ENCODE assay signal across 21 cellular contexts in genomic region chr7:157188091-157188665, GRCh38. TPM values are rescaled to one million over a fixed set of nuclear protein-coding genes. Genes with fewer than 3 reads are reported as not detected.
A peak's percentile ranks its signal among the peaks of the same experiment; 100 is the strongest.
DNase-seq lines count a peak whose midpoint lies in the region; ATAC-seq and TF ChIP-seq lines count a peak whose summit lies in the region.
"Had no signal": no experiment of that assay in that cellular context is flagged by ENCODE, and none has a peak within 500 bp of the region (broad histone marks: within the 10 kb centered on the region; RNA-seq: fewer than 3 reads in every experiment).

No MANE protein-coding gene starts in this region.

- no peak overlapping the region for H2BK12ac ChIP-seq in H9 (ENCODE audit: insufficient read length, low read depth, low read length)
- H2BK12ac ChIP-seq in trophoblast cell (ENCODE audit: low read length), result no peak overlapping the region

- H2BK20ac ChIP-seq in H9 (ENCODE audit: low read depth, low read length, poor library complexity, severe bottlenecking), result no peak overlapping the region

- H3K4me1 Mint-ChIP-seq in H9, result peaks cover 18% of the 10 kb centered on the region in 2 experiments
- H3K4me1 Mint-ChIP-seq in endothelial cell (ENCODE audit: unreplicated experiment), result peaks cover 18% of the 10 kb centered on the region
- H3K4me1 Mint-ChIP-seq in glutamatergic neuron (ENCODE audit: low read depth, unreplicated experiment), result no peaks in the 10 kb centered on the region
- H3K4me1 Mint-ChIP-seq: IgD-negative memory B cell had no signal

- H3K9me3 ChIP-seq in H9 (ENCODE audit: control insufficient read depth, low read depth, low read length) (no peaks in the 10 kb centered on the region), trophoblast cell (ENCODE audit: insufficient read depth, low read depth, low read length) (no peaks in the 10 kb centered on the region)
- H3K9me3 ChIP-seq: A549, BE2C, MG63 had no signal

- no peaks in the 10 kb centered on the region for H3K27me3 ChIP-seq in H9 (ENCODE audit: insufficient read depth, low read length)
- H3K27me3 ChIP-seq in trophoblast cell (ENCODE audit: insufficient read depth, low read length), result no peaks in the 10 kb centered on the region
- H3K27me3 ChIP-seq: BE2C, MG63 had no signal

- H3K27ac Mint-ChIP-seq in H9 (peak overlapping the region in 2 of 3 experiments; percentile 48 to 57; a peak in 3 of 7 replicates), endothelial cell (ENCODE audit: unreplicated experiment) (peak overlapping the region; percentile 52), glutamatergic neuron (ENCODE audit: unreplicated experiment) (no peak overlapping the region)
- H3K27ac Mint-ChIP-seq: IgD-negative memory B cell had no signal

- no peaks in the 10 kb centered on the region for H3K23me2 ChIP-seq in H9 (ENCODE audit: insufficient read length, low read depth, low read length, poor library complexity, severe bottlenecking)

- H3K9ac ChIP-seq in H9 (ENCODE audit: extremely low read depth, insufficient read length, low read length) (no peak overlapping the region), trophoblast cell (ENCODE audit: low read length) (peak overlapping the region; percentile 75)

- TF ChIP-seq CTCF in H9 (conservative IDR thresholded peaks at IDR 0.05) (no peak), endothelial cell (IDR thresholded peaks at IDR 0.05; ENCODE audit: unreplicated experiment) (no peak), glutamatergic neuron (IDR thresholded peaks at IDR 0.05; ENCODE audit: partially characterized antibody, unreplicated experiment) (no peak), GM13976 (IDR thresholded peaks at IDR 0.05; ENCODE audit: borderline replicate concordance, control extremely low read depth, extremely low read depth, insufficient read depth, missing control alignments) (no peak)

- H3K14ac ChIP-seq in H9 (ENCODE audit: insufficient read depth, low read length), result no peak overlapping the region
- no peak overlapping the region for H3K14ac ChIP-seq in trophoblast cell (ENCODE audit: low read length)

- H3K4me3 ChIP-seq in trophoblast cell (ENCODE audit: low read depth, low read length), result no peak overlapping the region
- H3K4me3 ChIP-seq: A549, MG63 had no signal

- no peak overlapping the region for H4K12ac ChIP-seq in trophoblast cell (ENCODE audit: low read depth, low read length)

- in situ Hi-C loops in SK-MEL-5 (cut with HindIII; ENCODE audit: low pct_unique_long_range_greater_than_20kb, low sequenced_read_pairs) (no loop called here), GM13976 (cut with MboI; ENCODE audit: low sequenced_read_pairs, unreplicated experiment) (no loop called here)

- H3K9me3 Mint-ChIP-seq in H9 (no peaks in the 10 kb centered on the region), endothelial cell (ENCODE audit: unreplicated experiment) (no peaks in the 10 kb centered on the region), glutamatergic neuron (ENCODE audit: unreplicated experiment) (no peaks in the 10 kb centered on the region)
- H3K9me3 Mint-ChIP-seq: IgD-negative memory B cell had no signal

- H3K23ac ChIP-seq in H9 (ENCODE audit: insufficient read length, low read depth, low read length) (no peak overlapping the region), trophoblast cell (ENCODE audit: low read length) (peak overlapping the region; percentile 95)

- H3T11ph ChIP-seq in H9 (ENCODE audit: low read length), result no peak overlapping the region

- ATAC-seq in GM21737 (IDR thresholded peaks at IDR 0.05; ENCODE audit: unreplicated experiment), result no peak
- ATAC-seq: A549 had no signal

- H4K91ac ChIP-seq in H9 (ENCODE audit: insufficient read length, low read depth, low read length), result no peak overlapping the region
- H4K91ac ChIP-seq in trophoblast cell (ENCODE audit: low read depth, low read length), result no peak overlapping the region

- H3K18ac ChIP-seq in H9 (ENCODE audit: insufficient read length, low read depth, low read length) (no peak overlapping the region), trophoblast cell (ENCODE audit: low read length) (no peak overlapping the region)

- peaks cover 32 to 80% (median 72%) of the 10 kb centered on the region in 3 experiments; a peak in 6 of 7 replicates for H3K36me3 Mint-ChIP-seq in H9 (ENCODE audit: insufficient read depth in 1 of 3, low read depth in 3 of 3)
- peaks cover 25% of the 10 kb centered on the region for H3K36me3 Mint-ChIP-seq in endothelial cell (ENCODE audit: low read depth, unreplicated experiment)
- H3K36me3 Mint-ChIP-seq in glutamatergic neuron (ENCODE audit: unreplicated experiment), result no peaks in the 10 kb centered on the region

- H3K79me1 ChIP-seq in H9 (ENCODE audit: insufficient read depth, low read depth, low read length, poor library complexity, severe bottlenecking) (peaks cover 3% of the 10 kb centered on the region), trophoblast cell (ENCODE audit: low read length) (no peaks in the 10 kb centered on the region)

- no peaks in the 10 kb centered on the region for H3K79me2 ChIP-seq in H9 (ENCODE audit: insufficient read depth, low read length)
- H3K79me2 ChIP-seq in trophoblast cell (ENCODE audit: control insufficient read depth, insufficient read depth, low read length, poor library complexity), result no peaks in the 10 kb centered on the region

- H4K20me1 ChIP-seq in H9 (ENCODE audit: control insufficient read depth, insufficient read depth, insufficient read length), result no peaks in the 10 kb centered on the region

- H3K4me3 Mint-ChIP-seq in H9 (no peak overlapping the region), endothelial cell (ENCODE audit: unreplicated experiment) (no peak overlapping the region), glutamatergic neuron (ENCODE audit: unreplicated experiment) (no peak overlapping the region)
- H3K4me3 Mint-ChIP-seq: IgD-negative memory B cell had no signal

- DNase-seq in H9 (no peak), SK-MEL-5 (ENCODE audit: low read depth, low spot score) (peak; percentile 92), endothelial cell (ENCODE audit: low spot score) (no peak), trophoblast cell (no peak), glutamatergic neuron (no peak), GM13976 (ENCODE audit: low spot score) (no peak)
- DNase-seq: BE2C, DMS79, GOT3, Kasumi-1, MG63, NCI-H1417 treated with DMSO at 0.1 percent for 48 hours, NCI-H187, NCI-H446, NCI-H526, OCI-M1, Right ventricle myocardium superior, SW 1271 had no signal

- H2AFZ ChIP-seq in H9 (ENCODE audit: low read length), result no peak overlapping the region
- H2AFZ ChIP-seq in trophoblast cell (ENCODE audit: insufficient read depth, low read length, poor library complexity), result no peak overlapping the region

- no peak overlapping the region for H4K5ac ChIP-seq in H9 (ENCODE audit: insufficient read length, low read depth, low read length)

- H2BK5ac ChIP-seq in H9 (ENCODE audit: insufficient read length, low read length) (no peak overlapping the region), trophoblast cell (ENCODE audit: low read depth, low read length, poor library complexity) (no peak overlapping the region)

- peaks cover 34 to 48% of the 10 kb centered on the region in 2 experiments for H3K36me3 ChIP-seq in trophoblast cell (ENCODE audit: control insufficient read depth in 1 of 2, insufficient read depth in 2 of 2, low read length in 2 of 2)

- WGBS in H9 (ENCODE audit: extremely low coverage, insufficient read length, low lambda C conversion rate), result no CpG with 5 or more reads among the region's 8 CpGs
- no CpG with 5 or more reads among the region's 8 CpGs for WGBS in trophoblast cell (ENCODE audit: extremely low coverage, insufficient coverage, insufficient read length)

- H2BK15ac ChIP-seq in H9 (ENCODE audit: low read depth, low read length), result no peak overlapping the region

- H3K56ac ChIP-seq in H9 (ENCODE audit: insufficient read length, low read depth, low read length), result no peak overlapping the region

- H4K8ac ChIP-seq in H9 (replicated peaks; ENCODE audit: insufficient read length, low read depth, low read length) (no peak overlapping the region), trophoblast cell (ENCODE audit: low read depth, low read length) (no peak overlapping the region)

- H3K4me1 ChIP-seq in H9 (ENCODE audit: insufficient read depth, low read length) (no peaks in the 10 kb centered on the region), trophoblast cell (ENCODE audit: control insufficient read depth in 1 of 2, insufficient read depth in 2 of 2, low read length in 2 of 2) (peaks cover 0 to under 1% of the 10 kb centered on the region in 2 experiments)
- H3K4me1 ChIP-seq: BE2C had no signal

- no peaks in the 10 kb centered on the region for H3K27me3 Mint-ChIP-seq in H9 (ENCODE audit: low read depth)
- H3K27me3 Mint-ChIP-seq in endothelial cell (ENCODE audit: unreplicated experiment), result peaks cover 4% of the 10 kb centered on the region
- H3K27me3 Mint-ChIP-seq in glutamatergic neuron (ENCODE audit: unreplicated experiment), result no peaks in the 10 kb centered on the region
- H3K27me3 Mint-ChIP-seq: IgD-negative memory B cell had no signal

- H2AK5ac ChIP-seq in H9 (ENCODE audit: insufficient read length, low read length) (no peak overlapping the region), trophoblast cell (ENCODE audit: low read length) (no peak overlapping the region)

- H3K4ac ChIP-seq in H9 (ENCODE audit: low read depth, low read length), result no peak overlapping the region
- no peak overlapping the region for H3K4ac ChIP-seq in trophoblast cell (ENCODE audit: low read depth, low read length)

- H3K4me2 ChIP-seq in H9 (ENCODE audit: insufficient read depth, insufficient read length, low read length) (no peak overlapping the region), trophoblast cell (ENCODE audit: low read length) (no peak overlapping the region)
- H3K4me2 ChIP-seq: A549 had no signal

- H3K27ac ChIP-seq in H9 (ENCODE audit: insufficient read length, low read depth, low read length) (no peak overlapping the region), trophoblast cell (ENCODE audit: low read depth, low read length) (no peak overlapping the region)
- H3K27ac ChIP-seq: A549 had no signal

- H2BK120ac ChIP-seq in H9 (ENCODE audit: low read depth, low read length, poor library complexity, severe bottlenecking), result no peak overlapping the region
- no peak overlapping the region for H2BK120ac ChIP-seq in trophoblast cell (ENCODE audit: insufficient read depth, low read length, poor library complexity)

RNA-seq across cellular contexts. Expression of gene UBE3C, which starts 49.5 kb away (rescaled TPM):
- total RNA-seq in H9 (2021), result 59.4 and 63.3 TPM in 2 replicates
- 142 and 153 TPM in 2 replicates for total RNA-seq in SK-MEL-5 (2014; rRNA removed; shearing (Covaris generic))
- 87.7 and 121 TPM in 2 replicates for polyA plus RNA-seq in SK-MEL-5 (2015; cell fraction: cytosol; rRNA removed)
- polyA plus RNA-seq in SK-MEL-5 (2015; cell fraction: nucleus; rRNA removed), result 60.2 and 62.1 TPM in 2 replicates
- 54.2 TPM for total RNA-seq in endothelial cell (ENCODE audit: unreplicated experiment)
- polyA plus RNA-seq in trophoblast cell (2013), result 40.7 and 41.8 TPM in 2 replicates
- total RNA-seq in glutamatergic neuron (ENCODE audit: unreplicated experiment), result 52.5 TPM
